1 cellular context compared by ENCODE assay signal in the genomic region with DNA sequence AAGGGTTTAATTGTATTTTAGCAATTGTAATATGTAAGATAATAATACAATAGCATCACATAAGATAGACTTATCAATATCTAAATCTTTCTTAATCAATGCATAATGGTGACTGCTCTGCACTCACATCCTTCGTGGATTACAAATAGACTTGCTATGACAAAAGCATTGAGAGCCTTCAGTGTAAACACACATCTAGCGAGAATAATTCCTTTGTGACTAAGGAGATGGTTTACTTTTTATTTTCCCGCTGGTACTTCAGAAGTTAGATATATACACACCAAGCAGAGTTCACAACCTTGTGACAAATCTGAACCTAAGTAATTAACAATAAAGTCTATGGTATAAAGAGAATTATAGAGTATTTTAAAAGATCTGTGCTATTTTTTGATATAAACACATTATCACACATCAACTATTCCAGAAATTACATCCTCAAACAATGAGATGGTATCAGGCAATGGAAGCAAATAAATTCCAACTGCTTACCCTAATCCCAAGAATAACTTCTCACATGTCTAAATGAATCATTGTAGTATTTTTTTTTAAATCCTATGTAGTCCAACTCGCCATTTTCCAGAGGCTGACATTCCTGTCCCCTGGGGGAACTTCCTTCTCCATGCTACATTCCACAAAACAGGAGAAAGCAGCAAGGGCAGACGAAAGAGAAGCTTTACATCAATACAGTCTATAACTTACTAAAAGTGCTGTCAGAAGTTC.
TF ChIP-seq lines count a peak whose summit lies in the region.

No MANE protein-coding gene starts in this region.

TF ChIP-seq in SK-N-SH, 30 proteins besides CTCF, POLR2A, EP300 and RAD21:
- TF ChIP-seq GABPA (IDR thresholded peaks at IDR 0.05; ENCODE audit: low read depth), result no peak
- peak; percentile 23; the same call in 1 of the 2 replicates for TF ChIP-seq RXRA (IDR thresholded peaks at IDR 0.05; ENCODE audit: borderline replicate concordance, low read depth)
- 0 out of 2 replicates have a peak, but pooled peaks have one; percentile 48 for TF ChIP-seq YY1 (IDR thresholded peaks at IDR 0.05; ENCODE audit: low read depth)
- TF ChIP-seq NRF1 (IDR thresholded peaks at IDR 0.05; ENCODE audit: low read depth, low read length), result no peak
- peak; percentile 29; the same call in 1 of the 2 replicates for TF ChIP-seq TEAD4 (IDR thresholded peaks at IDR 0.05; ENCODE audit: borderline replicate concordance, insufficient read depth)
- 0 out of 2 replicates have a peak, but pooled peaks have one; percentile 21 for TF ChIP-seq FOSL2 (IDR thresholded peaks at IDR 0.05; ENCODE audit: borderline replicate concordance, low read depth)
- TF ChIP-seq MEF2A (IDR thresholded peaks at IDR 0.05; ENCODE audit: borderline replicate concordance, low read depth), result peak; percentile 60; the same call in 1 of the 2 replicates
- TF ChIP-seq, protein P1, sequence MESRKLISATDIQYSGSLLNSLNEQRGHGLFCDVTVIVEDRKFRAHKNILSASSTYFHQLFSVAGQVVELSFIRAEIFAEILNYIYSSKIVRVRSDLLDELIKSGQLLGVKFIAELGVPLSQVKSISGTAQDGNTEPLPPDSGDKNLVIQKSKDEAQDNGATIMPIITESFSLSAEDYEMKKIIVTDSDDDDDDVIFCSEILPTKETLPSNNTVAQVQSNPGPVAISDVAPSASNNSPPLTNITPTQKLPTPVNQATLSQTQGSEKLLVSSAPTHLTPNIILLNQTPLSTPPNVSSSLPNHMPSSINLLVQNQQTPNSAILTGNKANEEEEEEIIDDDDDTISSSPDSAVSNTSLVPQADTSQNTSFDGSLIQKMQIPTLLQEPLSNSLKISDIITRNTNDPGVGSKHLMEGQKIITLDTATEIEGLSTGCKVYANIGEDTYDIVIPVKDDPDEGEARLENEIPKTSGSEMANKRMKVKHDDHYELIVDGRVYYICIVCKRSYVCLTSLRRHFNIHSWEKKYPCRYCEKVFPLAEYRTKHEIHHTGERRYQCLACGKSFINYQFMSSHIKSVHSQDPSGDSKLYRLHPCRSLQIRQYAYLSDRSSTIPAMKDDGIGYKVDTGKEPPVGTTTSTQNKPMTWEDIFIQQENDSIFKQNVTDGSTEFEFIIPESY (IDR thresholded peaks at IDR 0.05; ENCODE audit: borderline replicate concordance, low read depth), result no peak
- TF ChIP-seq, protein P2, sequence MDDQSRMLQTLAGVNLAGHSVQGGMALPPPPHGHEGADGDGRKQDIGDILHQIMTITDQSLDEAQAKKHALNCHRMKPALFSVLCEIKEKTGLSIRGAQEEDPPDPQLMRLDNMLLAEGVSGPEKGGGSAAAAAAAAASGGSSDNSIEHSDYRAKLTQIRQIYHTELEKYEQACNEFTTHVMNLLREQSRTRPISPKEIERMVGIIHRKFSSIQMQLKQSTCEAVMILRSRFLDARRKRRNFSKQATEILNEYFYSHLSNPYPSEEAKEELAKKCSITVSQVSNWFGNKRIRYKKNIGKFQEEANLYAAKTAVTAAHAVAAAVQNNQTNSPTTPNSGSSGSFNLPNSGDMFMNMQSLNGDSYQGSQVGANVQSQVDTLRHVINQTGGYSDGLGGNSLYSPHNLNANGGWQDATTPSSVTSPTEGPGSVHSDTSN (IDR thresholded peaks at IDR 0.05), result peak; percentile 67
- peak; percentile 45 for TF ChIP-seq JUND (IDR thresholded peaks at IDR 0.05)
- peak; percentile 41; the same call in 1 of the 2 replicates for TF ChIP-seq TCF12 (IDR thresholded peaks at IDR 0.05)
